8 cellular contexts compared by ENCODE assay signal in the genomic region with DNA sequence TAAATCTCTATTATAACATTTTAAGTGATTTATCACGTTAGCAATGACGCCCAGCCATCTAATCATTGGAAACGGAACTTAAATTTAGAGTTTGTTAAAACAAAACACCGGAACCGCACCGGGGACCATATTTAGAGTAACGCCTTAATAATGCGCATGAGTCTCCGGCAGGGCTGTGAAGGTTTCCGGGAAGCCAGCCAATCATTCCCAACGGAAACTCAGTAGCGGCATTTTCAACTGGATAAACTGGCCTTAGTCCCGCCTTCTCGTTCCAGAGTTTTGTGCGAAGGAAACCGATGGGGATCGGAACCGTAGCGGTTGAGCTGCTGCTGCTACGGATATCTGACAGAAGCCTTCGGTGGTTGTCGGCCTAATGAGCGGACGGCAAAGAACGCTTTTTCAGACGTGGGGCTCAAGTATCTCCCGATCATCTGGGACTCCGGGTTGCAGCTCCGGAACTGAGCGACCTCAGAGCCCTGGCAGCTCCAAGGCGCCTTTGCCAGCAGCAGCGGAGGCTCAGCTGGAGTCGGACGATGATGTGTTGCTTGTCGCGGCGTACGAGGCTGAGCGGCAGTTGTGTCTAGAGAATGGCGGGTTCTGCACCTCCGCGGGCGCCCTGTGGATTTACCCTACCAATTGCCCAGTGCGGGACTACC. TPM values are rescaled to one million over a fixed set of nuclear protein-coding genes. Genes with fewer than 3 reads are reported as not detected.
DNase-seq lines count a peak whose midpoint lies in the region; ATAC-seq and TF ChIP-seq lines count a peak whose summit lies in the region.

A gene with protein sequence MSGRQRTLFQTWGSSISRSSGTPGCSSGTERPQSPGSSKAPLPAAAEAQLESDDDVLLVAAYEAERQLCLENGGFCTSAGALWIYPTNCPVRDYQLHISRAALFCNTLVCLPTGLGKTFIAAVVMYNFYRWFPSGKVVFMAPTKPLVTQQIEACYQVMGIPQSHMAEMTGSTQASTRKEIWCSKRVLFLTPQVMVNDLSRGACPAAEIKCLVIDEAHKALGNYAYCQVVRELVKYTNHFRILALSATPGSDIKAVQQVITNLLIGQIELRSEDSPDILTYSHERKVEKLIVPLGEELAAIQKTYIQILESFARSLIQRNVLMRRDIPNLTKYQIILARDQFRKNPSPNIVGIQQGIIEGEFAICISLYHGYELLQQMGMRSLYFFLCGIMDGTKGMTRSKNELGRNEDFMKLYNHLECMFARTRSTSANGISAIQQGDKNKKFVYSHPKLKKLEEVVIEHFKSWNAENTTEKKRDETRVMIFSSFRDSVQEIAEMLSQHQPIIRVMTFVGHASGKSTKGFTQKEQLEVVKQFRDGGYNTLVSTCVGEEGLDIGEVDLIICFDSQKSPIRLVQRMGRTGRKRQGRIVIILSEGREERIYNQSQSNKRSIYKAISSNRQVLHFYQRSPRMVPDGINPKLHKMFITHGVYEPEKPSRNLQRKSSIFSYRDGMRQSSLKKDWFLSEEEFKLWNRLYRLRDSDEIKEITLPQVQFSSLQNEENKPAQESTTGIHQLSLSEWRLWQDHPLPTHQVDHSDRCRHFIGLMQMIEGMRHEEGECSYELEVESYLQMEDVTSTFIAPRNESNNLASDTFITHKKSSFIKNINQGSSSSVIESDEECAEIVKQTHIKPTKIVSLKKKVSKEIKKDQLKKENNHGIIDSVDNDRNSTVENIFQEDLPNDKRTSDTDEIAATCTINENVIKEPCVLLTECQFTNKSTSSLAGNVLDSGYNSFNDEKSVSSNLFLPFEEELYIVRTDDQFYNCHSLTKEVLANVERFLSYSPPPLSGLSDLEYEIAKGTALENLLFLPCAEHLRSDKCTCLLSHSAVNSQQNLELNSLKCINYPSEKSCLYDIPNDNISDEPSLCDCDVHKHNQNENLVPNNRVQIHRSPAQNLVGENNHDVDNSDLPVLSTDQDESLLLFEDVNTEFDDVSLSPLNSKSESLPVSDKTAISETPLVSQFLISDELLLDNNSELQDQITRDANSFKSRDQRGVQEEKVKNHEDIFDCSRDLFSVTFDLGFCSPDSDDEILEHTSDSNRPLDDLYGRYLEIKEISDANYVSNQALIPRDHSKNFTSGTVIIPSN (N-terminal part only) (plus strand): TSS at position 272 of the 656 bp plus-strand sequence. CDS start 102 bp downstream, at position 374.

- H3K9me3 ChIP-seq in heart left ventricle, result no peaks in the 10 kb centered on the region
- no peaks in the 10 kb centered on the region for H3K9me3 ChIP-seq in upper lobe of right lung

- TF ChIP-seq POLR2A in heart left ventricle (IDR thresholded peaks at IDR 0.05), result no peak

- intact Hi-C loops in heart left ventricle (cut with DNase I) (loop anchor here in 9 of 10 donors (1.0 to 10.0 kb wide), 15 partner anchors 51 to 241 kb away; a partner anchor contains a TSS), posterior cingulate gyrus (cut with DNase I) (loop anchor here (2.0 to 10.0 kb wide), 2 partner anchors 51 to 119 kb away; a partner anchor contains a TSS), upper lobe of right lung (cut with DNase I) (no loop called here)

- peak; percentile 39 for ATAC-seq in HG02798 (IDR thresholded peaks at IDR 0.05; ENCODE audit: poor library complexity, unreplicated experiment)
- peak; percentile 73 to 80 (median 74) for ATAC-seq in heart left ventricle
- ATAC-seq in upper lobe of right lung, result peak; percentile 83

- 0 to 1% (median 0%) methylated on average over 23 to 44 of the region's 44 CpGs for WGBS in heart left ventricle, 4 donors

- no peaks in the 10 kb centered on the region for H3K27me3 ChIP-seq in heart left ventricle
- H3K27me3 ChIP-seq in upper lobe of right lung, result no peaks in the 10 kb centered on the region

- peaks cover 7 to 41% (median 26%) of the 10 kb centered on the region in 12 donors for H3K4me1 ChIP-seq in heart left ventricle
- H3K4me1 ChIP-seq in upper lobe of right lung, result peaks cover 20% of the 10 kb centered on the region

- no peaks in the 10 kb centered on the region for H3K36me3 ChIP-seq in heart left ventricle
- no peaks in the 10 kb centered on the region for H3K36me3 ChIP-seq in upper lobe of right lung

- peak within 1 kb of the TSS; percentile 92 for H3K4me3 ChIP-seq in GM12865 (ENCODE audit: low read depth, low read length)
- peak within 1 kb of the TSS; percentile 60 to 91 (median 80) for H3K4me3 ChIP-seq in heart left ventricle
- H3K4me3 ChIP-seq in upper lobe of right lung, result peak within 1 kb of the TSS; percentile 75

- TF ChIP-seq CTCF in GM12865 (IDR thresholded peaks at IDR 0.05; ENCODE audit: insufficient read depth, low read depth, low read length, missing control alignments), result no peak
- TF ChIP-seq CTCF in heart left ventricle (IDR thresholded peaks at IDR 0.05), result no peak
- no peak for TF ChIP-seq CTCF in upper lobe of right lung (IDR thresholded peaks at IDR 0.05)

- peak within 1 kb of the TSS; percentile 76 to 95 (median 89) for H3K27ac ChIP-seq in heart left ventricle
- peak within 1 kb of the TSS; percentile 88 for H3K27ac ChIP-seq in upper lobe of right lung

- peak; percentile 98 for DNase-seq in GM12865 (ENCODE audit: low read depth)
- peak; percentile 96 for DNase-seq in NCI-H146 (lab: John Stamatoyannopoulos, UW)
- peak; percentile 66 to 94 (median 81) for DNase-seq in T-helper 1 cell
- DNase-seq in amniotic epithelial cell (ENCODE audit: low read depth), result peak; percentile 97
- peak; percentile 84 to 95 (median 94) for DNase-seq in heart left ventricle
- DNase-seq in posterior cingulate gyrus, result peak; percentile 75 to 97 (median 88)
- peak; percentile 83 for DNase-seq in upper lobe of right lung

RNA-seq across cellular contexts. Expression of the gene that starts here (rescaled TPM):
- total RNA-seq in heart left ventricle, result 1 to 10 TPM; 1.8 to 4.5 (median 3.2) TPM
- polyA plus RNA-seq in heart left ventricle, result 1 to 10 TPM; 1.4 to 2.9 TPM
- total RNA-seq in upper lobe of right lung, result 3.1 TPM

Comparison
In these comparisons a context has a peak if more than half of its experiments do, and no peak if none do; other contexts are left out.
1. Peak in every context shown above with its lines: DNase-seq, ATAC-seq, H3K4me3 ChIP-seq and H3K27ac ChIP-seq.